19 cellular contexts compared by ENCODE assay signal in genomic region chr3:186316666-186317260, GRCh38. TPM values are rescaled to one million over a fixed set of nuclear protein-coding genes. Genes with fewer than 3 reads are reported as not detected.
DNase-seq lines count a peak whose midpoint lies in the region; ATAC-seq, FAIRE-seq and TF ChIP-seq lines count a peak whose summit lies in the region.
"Had no signal": no experiment of that assay in that cellular context is flagged by ENCODE, and none has a peak within 500 bp of the region (broad histone marks: within the 10 kb centered on the region; RNA-seq: fewer than 3 reads in every experiment).

No MANE protein-coding gene starts in this region.

- H3K27ac Mint-ChIP-seq in T-cell = no peak overlapping the region
- H3K27ac Mint-ChIP-seq in stimulated activated memory B cell treated with anti-CD40 and anti-IgM and Interleukin-4, amounts not matched to agents 10 μg/mL and 1 μg/mL and 100 μg/mL, for 72 hours = no peak overlapping the region
- H3K27ac Mint-ChIP-seq: CD4-positive, alpha-beta T cell; IgD-negative memory B cell had no signal

- TF ChIP-seq EP300 in HepG2 (IDR thresholded peaks at IDR 0.05; ENCODE audit: low read depth in 2 of 2, low read length in 2 of 2) (no peak), HepG2 (CRISPR knock-in tag; IDR thresholded peaks at IDR 0.05; ENCODE audit: borderline replicate concordance) (no peak)

- no peaks in the 10 kb centered on the region for H4K20me1 ChIP-seq in HepG2 (ENCODE audit: insufficient read depth, low read length)
- H4K20me1 ChIP-seq: BLaER1 treated with 17β-estradiol and CSF1 and Interleukin-3, amounts not matched to agents 10 nM and 100 nM had no signal

- ATAC-seq in HepG2 (peak; percentile 83), T-cell (replicated peaks in 1 of 4) (no peak)
- ATAC-seq in stimulated activated memory B cell treated with anti-CD40 and anti-IgM and Interleukin-4, amounts not matched to agents 10 μg/mL and 1 μg/mL and 100 μg/mL, for 72 hours = no peak
- ATAC-seq: A549 had no signal

- H3K27ac ChIP-seq in HepG2 (ENCODE audit: extremely low read length, insufficient read depth, low read length) (peak overlapping the region; percentile 17), A673 (ENCODE audit: low read depth, low read length, poor library complexity, severe bottlenecking) (no peak overlapping the region)
- H3K27ac ChIP-seq: A549; BLaER1 treated with 17β-estradiol and CSF1 and Interleukin-3, amounts not matched to agents 10 nM and 100 nM had no signal

- no peaks in the 10 kb centered on the region for H3K27me3 ChIP-seq in HepG2 (ENCODE audit: control insufficient read depth in 1 of 2, insufficient read depth in 2 of 2, low read length in 2 of 2)
- H3K27me3 ChIP-seq in A673 (replicated peaks; ENCODE audit: insufficient read depth, low read depth, low read length, poor library complexity) = no peaks in the 10 kb centered on the region
- H3K27me3 ChIP-seq: BLaER1 treated with 17β-estradiol and CSF1 and Interleukin-3, amounts not matched to agents 10 nM and 100 nM had no signal

- no peak overlapping the region for H2AFZ ChIP-seq in HepG2 (ENCODE audit: low read length)

- intact Hi-C loops in HepG2 (cut with micrococcal nuclease; ENCODE audit: unreplicated experiment) (no loop called here), A673 (cut with micrococcal nuclease; ENCODE audit: unreplicated experiment) (no loop called here)

- no peak overlapping the region for H3K4me3 Mint-ChIP-seq in T-cell
- H3K4me3 Mint-ChIP-seq in stimulated activated memory B cell treated with anti-CD40 and anti-IgM and Interleukin-4, amounts not matched to agents 10 μg/mL and 1 μg/mL and 100 μg/mL, for 72 hours = no peak overlapping the region
- H3K4me3 Mint-ChIP-seq: CD4-positive, alpha-beta T cell; IgD-negative memory B cell had no signal

- TF ChIP-seq CTCF in astrocyte of the spinal cord (IDR thresholded peaks at IDR 0.05; ENCODE audit: low read depth, low read length) (no peak), HepG2 (CRISPR knock-in tag; IDR thresholded peaks at IDR 0.05) (no peak), A673 (conservative IDR thresholded peaks at IDR 0.05; ENCODE audit: low read depth, low read length) (no peak)

- POLR2A ChIA-PET in HepG2 (lab: Yijun Ruan, JAX) (no interaction called here), A673 (lab: Charles Lee; ENCODE audit: low non-redundant PET) (no interaction called here), T-cell (lab: Charles Lee) (no interaction called here)

- H3K36me3 Mint-ChIP-seq in T-cell = no peaks in the 10 kb centered on the region
- H3K36me3 Mint-ChIP-seq in stimulated activated memory B cell treated with anti-CD40 and anti-IgM and Interleukin-4, amounts not matched to agents 10 μg/mL and 1 μg/mL and 100 μg/mL, for 72 hours = peaks cover 15% of the 10 kb centered on the region

- H3K36me3 ChIP-seq in HepG2 (replicated peaks in 1 of 2; ENCODE audit: control insufficient read depth in 1 of 2, insufficient read depth in 2 of 2, low read length in 2 of 2) = no peaks in the 10 kb centered on the region
- no peaks in the 10 kb centered on the region for H3K36me3 ChIP-seq in A673 (ENCODE audit: insufficient read depth, low read length, poor library complexity, severe bottlenecking)
- H3K36me3 ChIP-seq: BLaER1 treated with 17β-estradiol and CSF1 and Interleukin-3, amounts not matched to agents 10 nM and 100 nM; HAP-1 had no signal

- peak overlapping the region; percentile 60 for H3K4me2 ChIP-seq in HepG2 (ENCODE audit: low read depth, low read length)
- H3K4me2 ChIP-seq: A549; BLaER1 treated with 17β-estradiol and CSF1 and Interleukin-3, amounts not matched to agents 10 nM and 100 nM had no signal

- in situ Hi-C loops in astrocyte of the spinal cord (cut with HindIII; ENCODE audit: low sequenced_read_pairs) (no loop called here), HepG2 (cut with HindIII; ENCODE audit: extremely low pct_ligation_motif_present, low pct_unique_long_range_greater_than_20kb) (no loop called here)

- BruUV-seq in HepG2 (replicated peaks; lab: Mats Ljungman, UMichigan) = no TSS peak
- BruUV-seq in A673 (replicated peaks; lab: Mats Ljungman, UMichigan) = no TSS peak

- H3K4me1 ChIP-seq in HepG2 (ENCODE audit: insufficient read depth, low read length) (peaks cover 35% of the 10 kb centered on the region), A673 (ENCODE audit: insufficient read depth, low read length, poor library complexity, severe bottlenecking) (no peaks in the 10 kb centered on the region)
- H3K4me1 ChIP-seq: A549; BLaER1 treated with 17β-estradiol and CSF1 and Interleukin-3, amounts not matched to agents 10 nM and 100 nM; HAP-1 had no signal

- CTCF ChIA-PET in HepG2 (lab: Yijun Ruan, JAX; ENCODE audit: low intra/inter-chr PET ratio, low total read pairs) = no interaction called here
- CTCF ChIA-PET in A673 (lab: Charles Lee) = no interaction called here
- CTCF ChIA-PET in T-cell (lab: Charles Lee) = no interaction called here

- H3K79me2 ChIP-seq in HepG2 (ENCODE audit: insufficient read depth, low read length) = no peaks in the 10 kb centered on the region

- H3K9ac ChIP-seq in HepG2 (ENCODE audit: insufficient read depth, low read depth, low read length) = no peak overlapping the region
- H3K9ac ChIP-seq: BLaER1 treated with 17β-estradiol and CSF1 and Interleukin-3, amounts not matched to agents 10 nM and 100 nM had no signal

- WGBS in HepG2 (ENCODE audit: low lambda C conversion rate) = 10% methylated on average over 9 of the region's 9 CpGs

- TF ChIP-seq RAD21 in HepG2 (CRISPR knock-in tag; IDR thresholded peaks at IDR 0.05) = no peak

- TF ChIP-seq POLR2A in HepG2 (IDR thresholded peaks at IDR 0.05; ENCODE audit: insufficient read depth in 1 of 2, low read depth in 2 of 2, low read length in 2 of 2) = no peak

- H3K27me3 Mint-ChIP-seq in T-cell = peaks cover 4 to 5% of the 10 kb centered on the region in 2 donors
- no peaks in the 10 kb centered on the region for H3K27me3 Mint-ChIP-seq in stimulated activated memory B cell treated with anti-CD40 and anti-IgM and Interleukin-4, amounts not matched to agents 10 μg/mL and 1 μg/mL and 100 μg/mL, for 72 hours
- H3K27me3 Mint-ChIP-seq: CD4-positive, alpha-beta T cell; IgD-negative memory B cell had no signal

- DNase-seq in M059J (ENCODE audit: low read depth) = peak; percentile 70
- peak; percentile 16 for DNase-seq in astrocyte of the spinal cord (ENCODE audit: low read depth, low spot score)
- DNase-seq in HepG2 (ENCODE audit: low spot score) = peak; percentile 18
- no peak for DNase-seq in GF-D8 (lab: John Stamatoyannopoulos, UW)
- DNase-seq in A673 (ENCODE audit: low spot score) = no peak
- DNase-seq in T-cell = no peak
- DNase-seq: AML-193; Calu3; CD4-positive, alpha-beta T cell; DMS 273 treated with DMSO at 0.1 percent for 48 hours; DMS79 treated with DMSO at 0.1 percent for 48 hours; GDM1 had no signal

- H3K4me1 Mint-ChIP-seq in T-cell = no peaks in the 10 kb centered on the region
- no peaks in the 10 kb centered on the region for H3K4me1 Mint-ChIP-seq in stimulated activated memory B cell treated with anti-CD40 and anti-IgM and Interleukin-4, amounts not matched to agents 10 μg/mL and 1 μg/mL and 100 μg/mL, for 72 hours

- H3K4me3 ChIP-seq in astrocyte of the spinal cord (ENCODE audit: low read depth, low read length) (no peak overlapping the region), HepG2 (replicated peaks in 1 of 3; ENCODE audit: insufficient read depth in 1 of 3, low read depth in 2 of 3, low read length in 3 of 3) (peak overlapping the region in 1 of 3 experiments; percentile 6; a peak in 1 of 6 replicates), A673 (ENCODE audit: low read depth, low read length, poor library complexity, severe bottlenecking) (no peak overlapping the region)
- H3K4me3 ChIP-seq: A549; BLaER1 treated with 17β-estradiol and CSF1 and Interleukin-3, amounts not matched to agents 10 nM and 100 nM; HAP-1 had no signal

- FAIRE-seq in HepG2 (lab: Jason Lieb, UNC) = peak; percentile 34
- FAIRE-seq: A549, GM19239, H1 had no signal

- no peaks in the 10 kb centered on the region for H3K9me3 Mint-ChIP-seq in T-cell
- no peaks in the 10 kb centered on the region for H3K9me3 Mint-ChIP-seq in stimulated activated memory B cell treated with anti-CD40 and anti-IgM and Interleukin-4, amounts not matched to agents 10 μg/mL and 1 μg/mL and 100 μg/mL, for 72 hours
- H3K9me3 Mint-ChIP-seq: CD4-positive, alpha-beta T cell; IgD-negative memory B cell had no signal

- no peaks in the 10 kb centered on the region for H3K9me3 ChIP-seq in HepG2 (ENCODE audit: low read length)
- no peaks in the 10 kb centered on the region for H3K9me3 ChIP-seq in A673 (ENCODE audit: low read depth, low read length, poor library complexity, severe bottlenecking)
- H3K9me3 ChIP-seq: A549; BLaER1 treated with 17β-estradiol and CSF1 and Interleukin-3, amounts not matched to agents 10 nM and 100 nM; HAP-1 had no signal

TF ChIP-seq in HepG2, 621 proteins besides CTCF, POLR2A, EP300 and RAD21 (continues in another document):
- TF ChIP-seq PHF5A (CRISPR knock-in tag; IDR thresholded peaks at IDR 0.05; ENCODE audit: low read depth, unreplicated experiment) = no peak
- TF ChIP-seq ZNF33A (CRISPR knock-in tag; IDR thresholded peaks at IDR 0.05; ENCODE audit: borderline replicate concordance) = no peak

RNA-seq across cellular contexts. Expression of gene DGKG, which starts 45.3 kb away (rescaled TPM):
- 14.4 and 16.7 TPM in 2 replicates for total RNA-seq in M059J (2014; rRNA removed; shearing (Covaris generic))
- total RNA-seq in HepG2 (2016; rRNA removed; fragmentation: Illumina TruSeq; extraction: Trizol) (6.2 and 10.2 TPM in 2 replicates), A673 (2021) (35.1 and 45.2 TPM in 2 replicates), T-cell (under 1 TPM in 2 of 5 donors, not detected in 3; 0.03 to 0.10 TPM)
- 7.1 TPM in 2 replicates for total RNA-seq in HepG2 (2016; cell fraction: cytosol; rRNA removed; fragmentation: Illumina TruSeq; extraction: Trizol; ENCODE audit: low read depth)
- 6.5 and 10.7 TPM in 2 replicates for total RNA-seq in HepG2 (2016; cell fraction: insoluble cytoplasmic fraction; rRNA removed; fragmentation: Illumina TruSeq; extraction: Trizol)
- total RNA-seq in HepG2 (2016; cell fraction: membrane; rRNA removed; fragmentation: Illumina TruSeq; extraction: Trizol) = 7.4 and 9.0 TPM in 2 replicates
- total RNA-seq in HepG2 (2016; cell fraction: nucleus; rRNA removed; fragmentation: Illumina TruSeq; extraction: Trizol) = 6.0 and 6.2 TPM in 2 replicates
- polyA plus RNA-seq in HepG2 (2011; rRNA removed) = 3.1 and 3.8 TPM in 2 replicates
- polyA plus RNA-seq in HepG2 (2011; cell fraction: cytosol; rRNA removed) = 3.0 and 3.5 TPM in 2 replicates
- polyA plus RNA-seq in HepG2 (2011; cell fraction: nucleus; rRNA removed) = 2.5 and 3.9 TPM in 2 replicates
- polyA plus RNA-seq in HepG2 (2012) = 3.7 and 6.9 TPM in 2 replicates
- polyA plus RNA-seq in HepG2 (2016; cell fraction: cytosol; fragmentation: Illumina TruSeq; extraction: Trizol; ENCODE audit: low read depth) = 2.6 and 3.2 TPM in 2 replicates
- 7.5 and 8.9 TPM in 2 replicates for polyA plus RNA-seq in HepG2 (2016; cell fraction: insoluble cytoplasmic fraction; fragmentation: Illumina TruSeq; extraction: Trizol; ENCODE audit: low read depth)
- 4.2 and 5.5 TPM in 2 replicates for polyA plus RNA-seq in HepG2 (2016; cell fraction: membrane; fragmentation: Illumina TruSeq; extraction: Trizol; ENCODE audit: low read depth)
- 2.1 and 4.9 TPM in 2 replicates for polyA plus RNA-seq in HepG2 (2016; cell fraction: nucleus; fragmentation: Illumina TruSeq; extraction: Trizol; ENCODE audit: insufficient read depth, low read depth)
- 6.4 TPM in 1 of 2 replicates, not detected in the other for polyA minus RNA-seq in HepG2 (2011; rRNA and poly(A)+ RNA removed; ENCODE audit: low replicate concordance)
- 3.3 and 4.8 TPM in 2 replicates for polyA minus RNA-seq in HepG2 (2011; cell fraction: cytosol; rRNA and poly(A)+ RNA removed)
- polyA minus RNA-seq in HepG2 (2011; cell fraction: nucleus; rRNA and poly(A)+ RNA removed) = 9.3 and 13.4 TPM in 2 replicates
- total RNA-seq: CD4-positive, alpha-beta T cell had no signal

Comparison
In these comparisons a context has a peak if more than half of its experiments do, and no peak if none do; other contexts are left out.
1. DNase-seq: peak in M059J (single experiment), astrocyte of the spinal cord (single experiment) and HepG2 (single experiment); none in GF-D8 (single experiment), A673 (single experiment) and T-cell (0 of 34).